ENCODE assay signal across 1 cellular context in genomic region chr14:24076302-24076601, GRCh38.
TF ChIP-seq lines count a peak whose summit lies in the region.

No MANE protein-coding gene starts in this region.

TF ChIP-seq in HepG2, 621 proteins besides CTCF, POLR2A, EP300 and RAD21 (continues in another document):
- TF ChIP-seq IRX3 (CRISPR knock-in tag; IDR thresholded peaks at IDR 0.05; ENCODE audit: borderline replicate concordance, low read depth) (no peak), GABPA (IDR thresholded peaks at IDR 0.05; ENCODE audit: low read depth, low read length) (no peak), GABPA (CRISPR knock-in tag; IDR thresholded peaks at IDR 0.05; ENCODE audit: low read depth) (0 out of 2 replicates have a peak, but pooled peaks have one; percentile 39), ZNF674 (CRISPR knock-in tag; IDR thresholded peaks at IDR 0.05; ENCODE audit: low read depth) (no peak), ZNF225 (CRISPR knock-in tag; IDR thresholded peaks at IDR 0.05) (no peak; the same call in 1 of the 2 replicates), CHCHD3 (CRISPR knock-in tag; IDR thresholded peaks at IDR 0.05) (no peak), FOXO4 (CRISPR knock-in tag; conservative IDR thresholded peaks at IDR 0.05) (0 out of 2 replicates have a peak, but pooled peaks have one; percentile 11), ZNF253 (CRISPR knock-in tag; IDR thresholded peaks at IDR 0.05; ENCODE audit: borderline replicate concordance) (peak; percentile 68; the same call in 1 of the 2 replicates), ZNF337 (CRISPR knock-in tag; IDR thresholded peaks at IDR 0.05; ENCODE audit: borderline replicate concordance, low read depth) (no peak), CEBPZ (IDR thresholded peaks at IDR 0.05; ENCODE audit: low read length) (no peak), ZNF256 (CRISPR knock-in tag; conservative IDR thresholded peaks at IDR 0.05) (no peak), ZNF598 (CRISPR knock-in tag; IDR thresholded peaks at IDR 0.05; ENCODE audit: borderline replicate concordance) (no peak), MLXIP (CRISPR knock-in tag; IDR thresholded peaks at IDR 0.05; ENCODE audit: borderline replicate concordance) (no peak), MBD4 (IDR thresholded peaks at IDR 0.05; ENCODE audit: borderline replicate concordance, low read length) (no peak), KDM3A (CRISPR knock-in tag; IDR thresholded peaks at IDR 0.05; ENCODE audit: low read depth) (no peak), MTERF4 (CRISPR knock-in tag; IDR thresholded peaks at IDR 0.05) (no peak), FOXC1 (CRISPR knock-in tag; IDR thresholded peaks at IDR 0.05; ENCODE audit: borderline replicate concordance) (no peak), MYNN (CRISPR knock-in tag; IDR thresholded peaks at IDR 0.05; ENCODE audit: low read depth) (no peak), PATZ1 (CRISPR knock-in tag; IDR thresholded peaks at IDR 0.05) (no peak), ZNF101 (CRISPR knock-in tag; IDR thresholded peaks at IDR 0.05; ENCODE audit: borderline replicate concordance, low read depth) (no peak), ZNF12 (CRISPR knock-in tag; IDR thresholded peaks at IDR 0.05) (no peak), HINFP (CRISPR knock-in tag; IDR thresholded peaks at IDR 0.05; ENCODE audit: low read depth) (no peak), TGIF2 (CRISPR knock-in tag; IDR thresholded peaks at IDR 0.05) (no peak), ATF1 (CRISPR knock-in tag; IDR thresholded peaks at IDR 0.05) (no peak), ZSCAN21 (CRISPR knock-in tag; IDR thresholded peaks at IDR 0.05; ENCODE audit: borderline replicate concordance) (peak; percentile 81; the same call in 1 of the 2 replicates), ZNF564 (CRISPR knock-in tag; IDR thresholded peaks at IDR 0.05) (no peak), PPARG (CRISPR knock-in tag; conservative IDR thresholded peaks at IDR 0.05) (no peak)
- TF ChIP-seq, protein P1, sequence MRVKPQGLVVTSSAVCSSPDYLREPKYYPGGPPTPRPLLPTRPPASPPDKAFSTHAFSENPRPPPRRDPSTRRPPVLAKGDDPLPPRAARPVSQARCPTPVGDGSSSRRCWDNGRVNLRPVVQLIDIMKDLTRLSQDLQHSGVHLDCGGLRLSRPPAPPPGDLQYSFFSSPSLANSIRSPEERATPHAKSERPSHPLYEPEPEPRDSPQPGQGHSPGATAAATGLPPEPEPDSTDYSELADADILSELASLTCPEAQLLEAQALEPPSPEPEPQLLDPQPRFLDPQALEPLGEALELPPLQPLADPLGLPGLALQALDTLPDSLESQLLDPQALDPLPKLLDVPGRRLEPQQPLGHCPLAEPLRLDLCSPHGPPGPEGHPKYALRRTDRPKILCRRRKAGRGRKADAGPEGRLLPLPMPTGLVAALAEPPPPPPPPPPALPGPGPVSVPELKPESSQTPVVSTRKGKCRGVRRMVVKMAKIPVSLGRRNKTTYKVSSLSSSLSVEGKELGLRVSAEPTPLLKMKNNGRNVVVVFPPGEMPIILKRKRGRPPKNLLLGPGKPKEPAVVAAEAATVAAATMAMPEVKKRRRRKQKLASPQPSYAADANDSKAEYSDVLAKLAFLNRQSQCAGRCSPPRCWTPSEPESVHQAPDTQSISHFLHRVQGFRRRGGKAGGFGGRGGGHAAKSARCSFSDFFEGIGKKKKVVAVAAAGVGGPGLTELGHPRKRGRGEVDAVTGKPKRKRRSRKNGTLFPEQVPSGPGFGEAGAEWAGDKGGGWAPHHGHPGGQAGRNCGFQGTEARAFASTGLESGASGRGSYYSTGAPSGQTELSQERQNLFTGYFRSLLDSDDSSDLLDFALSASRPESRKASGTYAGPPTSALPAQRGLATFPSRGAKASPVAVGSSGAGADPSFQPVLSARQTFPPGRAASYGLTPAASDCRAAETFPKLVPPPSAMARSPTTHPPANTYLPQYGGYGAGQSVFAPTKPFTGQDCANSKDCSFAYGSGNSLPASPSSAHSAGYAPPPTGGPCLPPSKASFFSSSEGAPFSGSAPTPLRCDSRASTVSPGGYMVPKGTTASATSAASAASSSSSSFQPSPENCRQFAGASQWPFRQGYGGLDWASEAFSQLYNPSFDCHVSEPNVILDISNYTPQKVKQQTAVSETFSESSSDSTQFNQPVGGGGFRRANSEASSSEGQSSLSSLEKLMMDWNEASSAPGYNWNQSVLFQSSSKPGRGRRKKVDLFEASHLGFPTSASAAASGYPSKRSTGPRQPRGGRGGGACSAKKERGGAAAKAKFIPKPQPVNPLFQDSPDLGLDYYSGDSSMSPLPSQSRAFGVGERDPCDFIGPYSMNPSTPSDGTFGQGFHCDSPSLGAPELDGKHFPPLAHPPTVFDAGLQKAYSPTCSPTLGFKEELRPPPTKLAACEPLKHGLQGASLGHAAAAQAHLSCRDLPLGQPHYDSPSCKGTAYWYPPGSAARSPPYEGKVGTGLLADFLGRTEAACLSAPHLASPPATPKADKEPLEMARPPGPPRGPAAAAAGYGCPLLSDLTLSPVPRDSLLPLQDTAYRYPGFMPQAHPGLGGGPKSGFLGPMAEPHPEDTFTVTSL (CRISPR knock-in tag; IDR thresholded peaks at IDR 0.05; ENCODE audit: borderline replicate concordance) = no peak
- TF ChIP-seq, protein P2, sequence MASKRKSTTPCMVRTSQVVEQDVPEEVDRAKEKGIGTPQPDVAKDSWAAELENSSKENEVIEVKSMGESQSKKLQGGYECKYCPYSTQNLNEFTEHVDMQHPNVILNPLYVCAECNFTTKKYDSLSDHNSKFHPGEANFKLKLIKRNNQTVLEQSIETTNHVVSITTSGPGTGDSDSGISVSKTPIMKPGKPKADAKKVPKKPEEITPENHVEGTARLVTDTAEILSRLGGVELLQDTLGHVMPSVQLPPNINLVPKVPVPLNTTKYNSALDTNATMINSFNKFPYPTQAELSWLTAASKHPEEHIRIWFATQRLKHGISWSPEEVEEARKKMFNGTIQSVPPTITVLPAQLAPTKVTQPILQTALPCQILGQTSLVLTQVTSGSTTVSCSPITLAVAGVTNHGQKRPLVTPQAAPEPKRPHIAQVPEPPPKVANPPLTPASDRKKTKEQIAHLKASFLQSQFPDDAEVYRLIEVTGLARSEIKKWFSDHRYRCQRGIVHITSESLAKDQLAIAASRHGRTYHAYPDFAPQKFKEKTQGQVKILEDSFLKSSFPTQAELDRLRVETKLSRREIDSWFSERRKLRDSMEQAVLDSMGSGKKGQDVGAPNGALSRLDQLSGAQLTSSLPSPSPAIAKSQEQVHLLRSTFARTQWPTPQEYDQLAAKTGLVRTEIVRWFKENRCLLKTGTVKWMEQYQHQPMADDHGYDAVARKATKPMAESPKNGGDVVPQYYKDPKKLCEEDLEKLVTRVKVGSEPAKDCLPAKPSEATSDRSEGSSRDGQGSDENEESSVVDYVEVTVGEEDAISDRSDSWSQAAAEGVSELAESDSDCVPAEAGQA (IDR thresholded peaks at IDR 0.05; ENCODE audit: low read depth) = no peak
- TF ChIP-seq, protein P2 (CRISPR knock-in tag; IDR thresholded peaks at IDR 0.05; ENCODE audit: borderline replicate concordance) = no peak
